16 cellular contexts compared by ENCODE assay signal in genomic region chr5:155564541-155564940, GRCh38.
A peak's percentile ranks its signal among the peaks of the same experiment; 100 is the strongest.
DNase-seq lines count a peak whose midpoint lies in the region; ATAC-seq, FAIRE-seq and TF ChIP-seq lines count a peak whose summit lies in the region.
"Had no signal": no experiment of that assay in that cellular context is flagged by ENCODE, and none has a peak within 500 bp of the region (broad histone marks: within the 10 kb centered on the region; RNA-seq: fewer than 3 reads in every experiment).

No MANE protein-coding gene starts in this region.

- no peaks in the 10 kb centered on the region for H3K27me3 ChIP-seq in mesendoderm (ENCODE audit: insufficient read depth, low read length, poor library complexity)
- H3K27me3 ChIP-seq in heart left ventricle = no peaks in the 10 kb centered on the region

- no peak overlapping the region for H2BK15ac ChIP-seq in mesendoderm (replicated peaks; ENCODE audit: low read depth)

- H3K4me3 ChIP-seq in mesendoderm (ENCODE audit: low read length) = no peak overlapping the region
- H3K4me3 ChIP-seq in heart left ventricle = no peak overlapping the region
- H3K4me3 ChIP-seq: GM12878, K562 had no signal

- no peak for ATAC-seq in natural killer cell
- ATAC-seq in heart left ventricle = no peak
- ATAC-seq: GM12878, K562 had no signal

- no peaks in the 10 kb centered on the region for H3K79me2 ChIP-seq in mesendoderm (ENCODE audit: control insufficient read depth, insufficient read depth, low read length)

- intact Hi-C loops in natural killer cell (cut with micrococcal nuclease) = no loop called here
- intact Hi-C loops in heart left ventricle (cut with DNase I) = no loop called here

- TF ChIP-seq POLR2A in H54 (IDR thresholded peaks at IDR 0.05; ENCODE audit: low read depth, low read length) (no peak), heart left ventricle (IDR thresholded peaks at IDR 0.05) (no peak)

- no peak overlapping the region for H3K27ac Mint-ChIP-seq in natural killer cell
- H3K27ac Mint-ChIP-seq: B cell; CD4-positive, alpha-beta T cell had no signal

- no peaks in the 10 kb centered on the region for H3K36me3 Mint-ChIP-seq in natural killer cell

- no peak overlapping the region for H2AK5ac ChIP-seq in mesendoderm (ENCODE audit: low read length)

- H3K23ac ChIP-seq in mesendoderm (ENCODE audit: low read length) = no peak overlapping the region

- H3K9me3 ChIP-seq in heart left ventricle = peaks cover 0 to 13% (median 3%) of the 10 kb centered on the region in 12 donors

- no peak overlapping the region for H3K4ac ChIP-seq in mesendoderm (ENCODE audit: low read depth, low read length)

- peak; percentile 62 for DNase-seq in A172 (ENCODE audit: low spot score)
- peak; percentile 15 for DNase-seq in H54 (ENCODE audit: insufficient read length, low spot score)
- DNase-seq in NCI-H460 (ENCODE audit: extremely low read depth, low read depth) = peak; percentile 17
- DNase-seq in mesendoderm = peak; percentile 16
- no peak for DNase-seq in natural killer cell
- no peak for DNase-seq in heart left ventricle
- DNase-seq in NCI-H524 treated with DMSO at 0.1 percent for 48 hours (lab: John Stamatoyannopoulos, UW) = no peak
- DNase-seq: C1 segment of cervical spinal cord; CD4-positive, alpha-beta T cell; DMS79; H7 had no signal

- FAIRE-seq in H54 (lab: Jason Lieb, UNC) = peak; percentile 83
- FAIRE-seq: A204.1, GM12878, GM18507, K562 had no signal

- no peak overlapping the region for H3K27ac ChIP-seq in mesendoderm (ENCODE audit: low read depth, low read length)
- H3K27ac ChIP-seq in heart left ventricle = no peak overlapping the region

- no peaks in the 10 kb centered on the region for H3K4me1 Mint-ChIP-seq in natural killer cell
- H3K4me1 Mint-ChIP-seq: B cell had no signal

- H3K4me2 ChIP-seq in mesendoderm (ENCODE audit: low read length) = no peak overlapping the region

- H3K4me1 ChIP-seq in mesendoderm (ENCODE audit: control insufficient read depth, low read depth, low read length) (no peaks in the 10 kb centered on the region), heart left ventricle (no peaks in the 10 kb centered on the region)

- H3K9ac ChIP-seq in mesendoderm (ENCODE audit: low read length) = no peak overlapping the region

- no peak overlapping the region for H2BK5ac ChIP-seq in mesendoderm (ENCODE audit: low read length)

- no peaks in the 10 kb centered on the region for H3K27me3 Mint-ChIP-seq in natural killer cell (ENCODE audit: low read depth in 2 of 2)
- H3K27me3 Mint-ChIP-seq: B cell; CD4-positive, alpha-beta T cell had no signal

- no CpG with 5 or more reads among the region's 12 CpGs for WGBS in mesendoderm (ENCODE audit: extremely low coverage, insufficient coverage, low lambda C conversion rate)
- WGBS in heart left ventricle, 4 donors = 79 to 87% (median 82%) methylated on average over 12 of the region's 12 CpGs

- no peak overlapping the region for H2BK120ac ChIP-seq in mesendoderm (ENCODE audit: low read depth, low read length)

- H4K8ac ChIP-seq in mesendoderm (ENCODE audit: low read depth, low read length) = no peak overlapping the region

- H4K5ac ChIP-seq in mesendoderm (ENCODE audit: low read length) = no peak overlapping the region

- H3K18ac ChIP-seq in mesendoderm (ENCODE audit: low read length) = no peak overlapping the region

- no peak for TF ChIP-seq CTCF in natural killer cell (IDR thresholded peaks at IDR 0.05)
- TF ChIP-seq CTCF in heart left ventricle (IDR thresholded peaks at IDR 0.05) = no peak

- no peaks in the 10 kb centered on the region for H3K79me1 ChIP-seq in mesendoderm (ENCODE audit: low read length)

- H3K36me3 ChIP-seq in mesendoderm (ENCODE audit: control insufficient read depth, insufficient read depth, low read length) (no peaks in the 10 kb centered on the region), heart left ventricle (no peaks in the 10 kb centered on the region)

- no peak overlapping the region for H3K56ac ChIP-seq in mesendoderm (ENCODE audit: low read length)

- peaks cover 13 to 14% of the 10 kb centered on the region in 2 donors for H3K9me3 Mint-ChIP-seq in natural killer cell

- no peak overlapping the region for H3K4me3 Mint-ChIP-seq in natural killer cell
- H3K4me3 Mint-ChIP-seq: B cell; CD4-positive, alpha-beta T cell had no signal

Comparison
In these comparisons a context has a peak if more than half of its experiments do, and no peak if none do; other contexts are left out.
1. DNase-seq: peak in A172 (single experiment), H54 (single experiment), NCI-H460 (single experiment) and mesendoderm (single experiment); none in natural killer cell (single experiment), heart left ventricle (0 of 5) and NCI-H524 treated with DMSO at 0.1 percent for 48 hours (single experiment).